16 cellular contexts compared by ENCODE assay signal in genomic region chr7:71486856-71487628, GRCh38.
DNase-seq lines count a peak whose midpoint lies in the region; ATAC-seq and TF ChIP-seq lines count a peak whose summit lies in the region.
"Had no signal": no experiment of that assay in that cellular context is flagged by ENCODE, and none has a peak within 500 bp of the region (broad histone marks: within the 10 kb centered on the region; RNA-seq: fewer than 3 reads in every experiment).

No MANE protein-coding gene starts in this region.

- H3K9me3 ChIP-seq in hepatocyte (ENCODE audit: low read depth) (no peaks in the 10 kb centered on the region), subcutaneous abdominal adipose tissue (ENCODE audit: control insufficient read depth in 5 of 5, low read length in 5 of 5) (no peaks in the 10 kb centered on the region)

- no peak overlapping the region for H3K9ac ChIP-seq in subcutaneous abdominal adipose tissue (ENCODE audit: low read length in 5 of 5)

- no peak for TF ChIP-seq CTCF in hepatocyte (IDR thresholded peaks at IDR 0.05; ENCODE audit: poor library complexity)

- WGBS in hepatocyte (ENCODE audit: low lambda C conversion rate, missing lambda C conversion rate): 75% methylated on average over 6 of the region's 6 CpGs

- H2AFZ ChIP-seq in hepatocyte: no peak overlapping the region

- no peak overlapping the region for H3K4me3 ChIP-seq in hepatocyte
- H3K4me3 ChIP-seq in subcutaneous abdominal adipose tissue (ENCODE audit: low read depth in 1 of 5, low read length in 5 of 5): no peak overlapping the region
- H3K4me3 ChIP-seq: cardiac muscle cell had no signal

- no peaks in the 10 kb centered on the region for H3K79me2 ChIP-seq in hepatocyte

- H3K36me3 ChIP-seq in hepatocyte (replicated peaks; ENCODE audit: insufficient read depth, low read depth) (no peaks in the 10 kb centered on the region), subcutaneous abdominal adipose tissue (ENCODE audit: control insufficient read depth in 5 of 5, insufficient read depth in 5 of 5, low read length in 5 of 5) (no peaks in the 10 kb centered on the region)
- H3K36me3 ChIP-seq: cardiac muscle cell had no signal

- no peak overlapping the region for H3K4me2 ChIP-seq in hepatocyte

- peak; percentile 56 for DNase-seq in HT1080 (ENCODE audit: low read depth)
- DNase-seq in brain pericyte (ENCODE audit: low read depth, low spot score): peak; percentile 61
- peak; percentile 42 for DNase-seq in hepatocyte (ENCODE audit: low spot score)
- no peak for DNase-seq in OCI-M1 (lab: John Stamatoyannopoulos, UW)
- no peak for DNase-seq in cerebellar cortex (ENCODE audit: low spot score)
- DNase-seq in NCI-H345 treated with DMSO at 0.1 percent for 48 hours (lab: John Stamatoyannopoulos, UW; ENCODE audit: unreplicated experiment): no peak
- DNase-seq: activated CD4-positive, alpha-beta T cell treated with anti-CD3 and anti-CD28 coated beads, Interleukin-2, amount 50 U/mL, for 4 hours; CD4-positive, alpha-beta memory T cell; NCI-H1417 treated with DMSO at 0.1 percent for 48 hours; NCI-H524 treated with DMSO at 0.1 percent for 48 hours; stimulated activated naive CD8-positive, alpha-beta T cell treated with anti-CD3 and anti-CD28 coated beads, Interleukin-15, amount 100 ng/mL, for 72 hours had no signal

- no peaks in the 10 kb centered on the region for H4K20me1 ChIP-seq in hepatocyte (ENCODE audit: insufficient read depth, poor library complexity, severe bottlenecking)

- H3K27ac ChIP-seq in hepatocyte (peak overlapping the region; percentile 59), subcutaneous abdominal adipose tissue (ENCODE audit: low read depth, low read length) (peak overlapping the region; percentile 46)
- H3K27ac ChIP-seq: cardiac muscle cell, RWPE1 had no signal

- ATAC-seq in HG02798 (IDR thresholded peaks at IDR 0.05; ENCODE audit: poor library complexity, unreplicated experiment): no peak
- ATAC-seq: HepG2; stimulated activated naive CD8-positive, alpha-beta T cell treated with anti-CD3 and anti-CD28 coated beads, Interleukin-15, amount 100 ng/mL, for 72 hours had no signal

- H3K9me2 ChIP-seq in hepatocyte (replicated peaks; ENCODE audit: insufficient read depth): no peaks in the 10 kb centered on the region

- H3K4me1 ChIP-seq in hepatocyte (ENCODE audit: insufficient read depth) (no peaks in the 10 kb centered on the region), subcutaneous abdominal adipose tissue (ENCODE audit: control insufficient read depth in 5 of 5, insufficient read depth in 5 of 5, low read length in 5 of 5) (peaks cover 0 to 9% (median 4%) of the 10 kb centered on the region in 5 donors)

- H3K27me3 ChIP-seq in hepatocyte (no peaks in the 10 kb centered on the region), subcutaneous abdominal adipose tissue (ENCODE audit: control insufficient read depth in 5 of 5, insufficient read depth in 4 of 5, low read length in 5 of 5) (no peaks in the 10 kb centered on the region)
- H3K27me3 ChIP-seq: cardiac muscle cell had no signal

Comparison
In these comparisons a context has a peak if more than half of its experiments do, and no peak if none do; other contexts are left out.
1. DNase-seq: peak in HT1080 (single experiment), brain pericyte (single experiment) and hepatocyte (single experiment); none in OCI-M1 (single experiment), cerebellar cortex (single experiment) and NCI-H345 treated with DMSO at 0.1 percent for 48 hours (single experiment).